ENCODE assay signal across 15 cellular contexts in genomic region chr3:49570033-49570654, GRCh38.
"Had no signal": no experiment of that assay in that cellular context is flagged by ENCODE, and none has a peak within 500 bp of the region (broad histone marks: within the 10 kb centered on the region; RNA-seq: fewer than 3 reads in every experiment).

No MANE protein-coding gene starts in this region.

- DNase-seq: activated CD4-positive, alpha-beta T cell treated with anti-CD3 and anti-CD28 coated beads, Interleukin-2, amount 10 ng/mL, durations not matched to agents 7 days and 5 days; activated CD4-positive, CD25-positive, alpha-beta regulatory T cell treated with anti-CD3 and anti-CD28 coated beads, Interleukin-2, amount 50 U/mL, for 72 hours; activated CD8-positive, alpha-beta T cell treated with anti-CD3 and anti-CD28 coated beads, Interleukin-2, amount 10 ng/mL, durations not matched to agents 7 days and 5 days; activated gamma-delta T cell; aorta; effector CD4-positive, alpha-beta T cell; foreskin keratinocyte; posterior cingulate gyrus; small intestine; stimulated activated CD4-positive, alpha-beta T cell treated with anti-CD3 and anti-CD28 coated beads, Interleukin-2, amount 100 ng/mL, for 24 hours had no signal

- H3K9ac ChIP-seq: neural progenitor cell had no signal

- H3K4me1 ChIP-seq: neural progenitor cell had no signal

- H3K4me3 ChIP-seq: neural progenitor cell, thoracic aorta had no signal

- H3K36me3 ChIP-seq: neural progenitor cell, thoracic aorta had no signal

- ATAC-seq: activated CD8-positive, alpha-beta T cell treated with anti-CD3 and anti-CD28 coated beads, Interleukin-2, amount 10 ng/mL, durations not matched to agents 7 days and 5 days; activated naive CD4-positive, alpha-beta T cell treated with anti-CD3 and anti-CD28 coated beads, Interleukin-2, amount 50 U/mL, for 72 hours; foreskin keratinocyte; sciatic nerve; stimulated activated memory B cell treated with anti-CD40 and anti-IgM and Interleukin-4, amounts not matched to agents 10 μg/mL and 1 μg/mL and 100 μg/mL, for 72 hours had no signal

- H3K27me3 ChIP-seq: neural progenitor cell had no signal

- H3K9me3 ChIP-seq: thoracic aorta had no signal
